1 cellular context compared by ENCODE assay signal in genomic region chr5:177195307-177195952, GRCh38.
TF ChIP-seq lines count a peak whose summit lies in the region.

No MANE protein-coding gene starts in this region.

TF ChIP-seq in GM23338, 12 proteins besides CTCF, POLR2A, EP300 and RAD21 (continued from another document):
- TF ChIP-seq ZNF462 (CRISPR knock-in tag; IDR thresholded peaks at IDR 0.05) = no peak
TF ChIP-seq in GM23338: peak in this region for 0.
